ENCODE assay signal across 8 cellular contexts in genomic region chr22:17121235-17122195, GRCh38. TPM values are rescaled to one million over a fixed set of nuclear protein-coding genes. Genes with fewer than 3 reads are reported as not detected.
DNase-seq lines count a peak whose midpoint lies in the region; ATAC-seq and TF ChIP-seq lines count a peak whose summit lies in the region.

TSS of gene TMEM121B (minus strand) at chr22:17121360. CDS start at chr22:17121127, 233 bp downstream.

- no peaks in the 10 kb centered on the region for H3K9me3 ChIP-seq in neutrophil

- no peaks in the 10 kb centered on the region for H3K36me3 ChIP-seq in neutrophil

- H3K27me3 ChIP-seq in neutrophil: peaks cover 56% of the 10 kb centered on the region

- intact Hi-C loops in activated T-helper 1 cell treated with anti-CD3 and anti-CD28 coated beads, Interleukin-12 subunit alpha, Interleukin-12 subunit beta, Interleukin-2, Interleukin-4 antibody, amounts not matched to agents 30 ng/mL and 10 ng/mL and 1 ng/mL, durations not matched to agents 14 hours and 24 hours and 36 hours (cut with micrococcal nuclease): no loop called here

- H3K36me3 Mint-ChIP-seq in activated T-helper 1 cell treated with anti-CD3 and anti-CD28 coated beads, Interleukin-12 subunit alpha, Interleukin-12 subunit beta, Interleukin-2, Interleukin-4 antibody, amounts not matched to agents 30 ng/mL and 10 ng/mL and 1 ng/mL, durations not matched to agents 14 hours and 24 hours and 36 hours (ENCODE audit: low read depth): peaks cover 3% of the 10 kb centered on the region
- no peaks in the 10 kb centered on the region for H3K36me3 Mint-ChIP-seq in glutamatergic neuron (ENCODE audit: unreplicated experiment)

- peaks cover 28% of the 10 kb centered on the region for H3K27me3 Mint-ChIP-seq in activated T-helper 1 cell treated with anti-CD3 and anti-CD28 coated beads, Interleukin-12 subunit alpha, Interleukin-12 subunit beta, Interleukin-2, Interleukin-4 antibody, amounts not matched to agents 30 ng/mL and 10 ng/mL and 1 ng/mL, durations not matched to agents 14 hours and 24 hours and 36 hours (ENCODE audit: insufficient read depth)
- peaks cover 18% of the 10 kb centered on the region for H3K27me3 Mint-ChIP-seq in glutamatergic neuron (ENCODE audit: unreplicated experiment)

- H3K27ac Mint-ChIP-seq in activated T-helper 1 cell treated with anti-CD3 and anti-CD28 coated beads, Interleukin-12 subunit alpha, Interleukin-12 subunit beta, Interleukin-2, Interleukin-4 antibody, amounts not matched to agents 30 ng/mL and 10 ng/mL and 1 ng/mL, durations not matched to agents 14 hours and 24 hours and 36 hours: no peak within 1 kb of the TSS
- H3K27ac Mint-ChIP-seq in glutamatergic neuron (ENCODE audit: unreplicated experiment): peak within 1 kb of the TSS; percentile 75

- ATAC-seq in HG02610 (IDR thresholded peaks at IDR 0.05; ENCODE audit: unreplicated experiment): no peak
- no peak for ATAC-seq in GM21528 (IDR thresholded peaks at IDR 0.05; ENCODE audit: low FRiP score, unreplicated experiment)

- peaks cover 43 to 53% of the 10 kb centered on the region in 2 experiments for H3K4me1 ChIP-seq in neutrophil (ENCODE audit: control insufficient read depth in 1 of 2, insufficient read depth in 1 of 2, low read depth in 1 of 2, low read length in 1 of 2)

- H3K27ac ChIP-seq in neutrophil: peak within 1 kb of the TSS; percentile 47

- peak within 1 kb of the TSS; percentile 69 to 77 for H3K4me3 ChIP-seq in neutrophil (ENCODE audit: low read depth in 1 of 2, low read length in 1 of 2)

- DNase-seq in stimulated activated naive CD4-positive, alpha-beta T cell treated with Interleukin-2 at 50 U/mL for 16 hours (lab: John Stamatoyannopoulos, UW): peak; percentile 19
- no peak for DNase-seq in stimulated activated naive CD4-positive, alpha-beta T cell (lab: John Stamatoyannopoulos, UW)
- peak; percentile 96 for DNase-seq in NCI-H2196 (lab: John Stamatoyannopoulos, UW; ENCODE audit: unreplicated experiment)
- no peak for DNase-seq in activated T-helper 1 cell treated with anti-CD3 and anti-CD28 coated beads, Interleukin-12 subunit alpha, Interleukin-12 subunit beta, Interleukin-2, Interleukin-4 antibody, amounts not matched to agents 30 ng/mL and 10 ng/mL and 1 ng/mL, durations not matched to agents 14 hours and 24 hours and 36 hours (ENCODE audit: low spot score)
- peak; percentile 94 for DNase-seq in glutamatergic neuron

- H3K9me3 Mint-ChIP-seq in activated T-helper 1 cell treated with anti-CD3 and anti-CD28 coated beads, Interleukin-12 subunit alpha, Interleukin-12 subunit beta, Interleukin-2, Interleukin-4 antibody, amounts not matched to agents 30 ng/mL and 10 ng/mL and 1 ng/mL, durations not matched to agents 14 hours and 24 hours and 36 hours: no peaks in the 10 kb centered on the region
- peaks cover 15% of the 10 kb centered on the region for H3K9me3 Mint-ChIP-seq in glutamatergic neuron (ENCODE audit: unreplicated experiment)

- peaks cover 27% of the 10 kb centered on the region for H3K4me1 Mint-ChIP-seq in activated T-helper 1 cell treated with anti-CD3 and anti-CD28 coated beads, Interleukin-12 subunit alpha, Interleukin-12 subunit beta, Interleukin-2, Interleukin-4 antibody, amounts not matched to agents 30 ng/mL and 10 ng/mL and 1 ng/mL, durations not matched to agents 14 hours and 24 hours and 36 hours (ENCODE audit: low read depth)
- H3K4me1 Mint-ChIP-seq in glutamatergic neuron (ENCODE audit: low read depth, unreplicated experiment): peaks cover 20% of the 10 kb centered on the region

- peak within 1 kb of the TSS; percentile 71 for H3K4me3 Mint-ChIP-seq in activated T-helper 1 cell treated with anti-CD3 and anti-CD28 coated beads, Interleukin-12 subunit alpha, Interleukin-12 subunit beta, Interleukin-2, Interleukin-4 antibody, amounts not matched to agents 30 ng/mL and 10 ng/mL and 1 ng/mL, durations not matched to agents 14 hours and 24 hours and 36 hours
- H3K4me3 Mint-ChIP-seq in glutamatergic neuron (ENCODE audit: unreplicated experiment): peak within 1 kb of the TSS; percentile 89

- TF ChIP-seq CTCF in glutamatergic neuron (IDR thresholded peaks at IDR 0.05; ENCODE audit: partially characterized antibody, unreplicated experiment) (no peak), neutrophil (IDR thresholded peaks at IDR 0.05) (no peak)

RNA-seq across cellular contexts. Expression of gene TMEM121B, which starts in this region (rescaled TPM):
- total RNA-seq in activated T-helper 1 cell treated with anti-CD3 and anti-CD28 coated beads, Interleukin-12 subunit alpha, Interleukin-12 subunit beta, Interleukin-2, Interleukin-4 antibody, amounts not matched to agents 30 ng/mL and 10 ng/mL and 1 ng/mL, durations not matched to agents 14 hours and 24 hours and 36 hours: 0.20 and 0.23 TPM in 2 replicates
- total RNA-seq in glutamatergic neuron (ENCODE audit: unreplicated experiment): 44.1 TPM

Comparison
In these comparisons a context has a peak if more than half of its experiments do, and no peak if none do; other contexts are left out.
1. RNA of gene TMEM121B (total RNA-seq): 44.1 TPM in glutamatergic neuron (single experiment); 0.20 to 0.23 TPM in activated T-helper 1 cell treated with anti-CD3 and anti-CD28 coated beads, Interleukin-12 subunit alpha, Interleukin-12 subunit beta, Interleukin-2, Interleukin-4 antibody, amounts not matched to agents 30 ng/mL and 10 ng/mL and 1 ng/mL, durations not matched to agents 14 hours and 24 hours and 36 hours; every median in the first group is over 10 times any median in the second.
2. DNase-seq: peak in stimulated activated naive CD4-positive, alpha-beta T cell treated with Interleukin-2 at 50 U/mL for 16 hours (single experiment), NCI-H2196 (single experiment) and glutamatergic neuron (single experiment); none in stimulated activated naive CD4-positive, alpha-beta T cell (0 of 6) and activated T-helper 1 cell treated with anti-CD3 and anti-CD28 coated beads, Interleukin-12 subunit alpha, Interleukin-12 subunit beta, Interleukin-2, Interleukin-4 antibody, amounts not matched to agents 30 ng/mL and 10 ng/mL and 1 ng/mL, durations not matched to agents 14 hours and 24 hours and 36 hours (single experiment).